Comparison of ENCODE assay signal across 25 cellular contexts in genomic region chrX:37817176-37817575, GRCh38. TPM values are rescaled to one million over a fixed set of nuclear protein-coding genes. Genes with fewer than 3 reads are reported as not detected.
DNase-seq lines count a peak whose midpoint lies in the region; ATAC-seq, FAIRE-seq and TF ChIP-seq lines count a peak whose summit lies in the region.
"Had no signal": no experiment of that assay in that cellular context is flagged by ENCODE, and none has a peak within 500 bp of the region (broad histone marks: within the 10 kb centered on the region; RNA-seq: fewer than 3 reads in every experiment).

No MANE protein-coding gene starts in this region.

- TF ChIP-seq RAD21 in A549 (conservative IDR thresholded peaks at IDR 0.05 in 1 of 2, IDR thresholded peaks at IDR 0.05 in 1 of 2): no peak

- H3K9ac ChIP-seq in OCI-LY1 (ENCODE audit: low read length): peak overlapping the region; percentile 81
- H3K9ac ChIP-seq: parathyroid adenoma had no signal

- no peak for DNase-seq in A549 (ENCODE audit: low read depth in 1 of 2, low spot score in 1 of 2)
- DNase-seq in glomerular visceral epithelial cell (ENCODE audit: extremely low spot score): no peak
- DNase-seq in stimulated activated CD4-positive, alpha-beta T cell treated with anti-CD3 and anti-CD28 coated beads, Interleukin-2, amount 100 ng/mL, for 24 hours: no peak
- DNase-seq in stimulated activated naive CD4-positive, alpha-beta T cell (lab: John Stamatoyannopoulos, UW): no peak
- DNase-seq: 8988T; activated CD4-positive, alpha-beta T cell treated with anti-CD3 and anti-CD28 coated beads for 48 hours; effector memory CD8-positive, alpha-beta T cell; glutamatergic neuron; NCI-H1436 treated with DMSO at 0.1 percent for 48 hours; NCI-H2171; NCI-H748 treated with DMSO at 0.1 percent for 48 hours; PC-9; right lobe of liver; SIG-M5; stimulated activated CD4-positive, alpha-beta T cell treated with anti-CD3 and anti-CD28 coated beads, Interleukin-15, amount 100 ng/mL, for 24 hours; T-helper 1 cell had no signal

- H3K9me3 ChIP-seq in A549 (no peaks in the 10 kb centered on the region), OCI-LY1 (ENCODE audit: low read length) (no peaks in the 10 kb centered on the region)
- H3K9me3 ChIP-seq: right lobe of liver, suprapubic skin, vagina had no signal

- FAIRE-seq in A549 (lab: Jason Lieb, UNC): peak; percentile 88

- ATAC-seq in A549 (no peak), GM18519 (IDR thresholded peaks at IDR 0.05; ENCODE audit: low FRiP score, unreplicated experiment) (peak; percentile 13), HG02852 (IDR thresholded peaks at IDR 0.05; ENCODE audit: unreplicated experiment) (peak; percentile 18), HG03025 (IDR thresholded peaks at IDR 0.05; ENCODE audit: low FRiP score, unreplicated experiment) (no peak)
- ATAC-seq: effector memory CD8-positive, alpha-beta T cell; right lobe of liver had no signal

- no peak overlapping the region for H2AFZ ChIP-seq in OCI-LY1 (ENCODE audit: low read length)
- H2AFZ ChIP-seq: parathyroid adenoma, PC-9 had no signal

- H3K4me2 ChIP-seq in A549 (no peak overlapping the region), OCI-LY1 (ENCODE audit: low read length) (peak overlapping the region; percentile 83)
- H3K4me2 ChIP-seq: PC-9 had no signal

- 80% methylated on average over 2 of the region's 2 CpGs for WGBS in A549 (ENCODE audit: missing lambda C conversion rate)

- H3K79me2 ChIP-seq in OCI-LY1 (ENCODE audit: insufficient read depth, low read length): no peaks in the 10 kb centered on the region
- H3K79me2 ChIP-seq: parathyroid adenoma had no signal

- no peaks in the 10 kb centered on the region for H4K20me1 ChIP-seq in OCI-LY1 (ENCODE audit: insufficient read depth, low read length)

- no peaks in the 10 kb centered on the region for H3K36me3 ChIP-seq in OCI-LY1 (ENCODE audit: insufficient read depth, low read length)
- H3K36me3 ChIP-seq: right lobe of liver, suprapubic skin, vagina had no signal

- TF ChIP-seq CTCF in A549 (IDR thresholded peaks at IDR 0.05) (no peak), OCI-LY1 (IDR thresholded peaks at IDR 0.05; ENCODE audit: low read length) (no peak)

- no peak overlapping the region for H3K27ac ChIP-seq in A549
- peak overlapping the region; percentile 97 for H3K27ac ChIP-seq in OCI-LY1 (ENCODE audit: low read depth, low read length, poor library complexity, severe bottlenecking)
- H3K27ac ChIP-seq: parathyroid adenoma, PC-9, right lobe of liver, suprapubic skin, vagina had no signal

- no peak overlapping the region for H3K4me3 ChIP-seq in A549
- peak overlapping the region; percentile 57 for H3K4me3 ChIP-seq in OCI-LY1 (ENCODE audit: low read depth, low read length, poor library complexity, severe bottlenecking)
- H3K4me3 ChIP-seq: PC-9, right lobe of liver, suprapubic skin, vagina had no signal

- TF ChIP-seq EP300 in A549 (IDR thresholded peaks at IDR 0.05): no peak

- no peak for TF ChIP-seq POLR2A in A549 (IDR thresholded peaks at IDR 0.05; ENCODE audit: low read length)

- CTCF ChIA-PET in A549 (lab: Yijun Ruan, JAX): interaction anchor here (0.7 to 1.5 kb wide), 4 partner anchors 8 to 94 kb away, joined by 3 to 8 read pairs (median 4); no protein-coding TSS in a partner anchor

- H3K27me3 ChIP-seq in OCI-LY1 (ENCODE audit: insufficient read depth, low read length): no peaks in the 10 kb centered on the region
- H3K27me3 ChIP-seq: right lobe of liver, suprapubic skin, vagina had no signal

- H3K9me2 ChIP-seq in OCI-LY1 (ENCODE audit: low read depth, low read length): no peaks in the 10 kb centered on the region

- no peaks in the 10 kb centered on the region for H3F3A ChIP-seq in OCI-LY1 (ENCODE audit: insufficient read depth, low read length)

- H3K4me1 ChIP-seq in A549 (no peaks in the 10 kb centered on the region), OCI-LY1 (ENCODE audit: insufficient read depth, low read length, severe bottlenecking) (peaks cover 86% of the 10 kb centered on the region)
- H3K4me1 ChIP-seq: parathyroid adenoma, right lobe of liver, suprapubic skin, vagina had no signal

- POLR2A ChIA-PET in A549 (lab: Yijun Ruan, JAX): no interaction called here

TF ChIP-seq in A549, 52 proteins besides CTCF, POLR2A, EP300 and RAD21:
- TF ChIP-seq HDAC2 (IDR thresholded peaks at IDR 0.05): no peak
- no peak for TF ChIP-seq NFE2L2 (conservative IDR thresholded peaks at IDR 0.05; ENCODE audit: low read length)
- TF ChIP-seq CBX8 (IDR thresholded peaks at IDR 0.05): no peak
- TF ChIP-seq CBX2 (IDR thresholded peaks at IDR 0.05; ENCODE audit: borderline replicate concordance, low read depth): no peak
- no peak for TF ChIP-seq JUNB (IDR thresholded peaks at IDR 0.05)
- no peak for TF ChIP-seq ZC3H11A (IDR thresholded peaks at IDR 0.05)
- TF ChIP-seq KDM1A (IDR thresholded peaks at IDR 0.05; ENCODE audit: low read depth): no peak
- TF ChIP-seq ESRRA (IDR thresholded peaks at IDR 0.05; ENCODE audit: borderline replicate concordance, low read length): no peak
- TF ChIP-seq MAFK (IDR thresholded peaks at IDR 0.05; ENCODE audit: partially characterized antibody): no peak
- TF ChIP-seq, protein P1, sequence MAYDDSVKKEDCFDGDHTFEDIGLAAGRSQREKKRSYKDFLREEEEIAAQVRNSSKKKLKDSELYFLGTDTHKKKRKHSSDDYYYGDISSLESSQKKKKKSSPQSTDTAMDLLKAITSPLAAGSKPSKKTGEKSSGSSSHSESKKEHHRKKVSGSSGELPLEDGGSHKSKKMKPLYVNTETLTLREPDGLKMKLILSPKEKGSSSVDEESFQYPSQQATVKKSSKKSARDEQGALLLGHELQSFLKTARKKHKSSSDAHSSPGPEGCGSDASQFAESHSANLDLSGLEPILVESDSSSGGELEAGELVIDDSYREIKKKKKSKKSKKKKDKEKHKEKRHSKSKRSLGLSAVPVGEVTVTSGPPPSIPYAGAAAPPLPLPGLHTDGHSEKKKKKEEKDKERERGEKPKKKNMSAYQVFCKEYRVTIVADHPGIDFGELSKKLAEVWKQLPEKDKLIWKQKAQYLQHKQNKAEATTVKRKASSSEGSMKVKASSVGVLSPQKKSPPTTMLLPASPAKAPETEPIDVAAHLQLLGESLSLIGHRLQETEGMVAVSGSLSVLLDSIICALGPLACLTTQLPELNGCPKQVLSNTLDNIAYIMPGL (CRISPR knock-in tag; IDR thresholded peaks at IDR 0.05; ENCODE audit: borderline replicate concordance): no peak

RNA-seq across cellular contexts. Expression of gene DYNLT3, which starts 30.2 kb away (rescaled TPM):
- polyA plus RNA-seq in A549 (2011; rRNA removed) (23.2 and 26.8 TPM in 2 replicates), A549 (2017; fragmentation: RNase III; extraction: RNeasy Plus Mini Kit Qiagen cat#74134 plus additional on column Dnase treatment) (22.8 to 27.3 TPM (median 27.1 TPM) in 3 replicates)
- polyA plus RNA-seq in A549 (2012; cell fraction: cytosol; rRNA removed): 3.9 and 4.6 TPM in 2 replicates
- 1.1 and 2.3 TPM in 2 replicates for polyA plus RNA-seq in A549 (2012; cell fraction: nucleus; rRNA removed)
- 7.0 and 12.1 TPM in 2 replicates for polyA minus RNA-seq in A549 (2011; rRNA and poly(A)+ RNA removed)

RNA-seq across cellular contexts. Expression of gene CYBB, which starts 37.3 kb away (rescaled TPM):
- polyA plus RNA-seq in A549 (2011; rRNA removed) (0.08 and 0.12 TPM in 2 replicates), A549 (2017; fragmentation: RNase III; extraction: RNeasy Plus Mini Kit Qiagen cat#74134 plus additional on column Dnase treatment) (0.04 TPM in 3 replicates)
- 0.01 and 0.03 TPM in 2 replicates for polyA plus RNA-seq in A549 (2012; cell fraction: cytosol; rRNA removed)
- polyA plus RNA-seq in A549 (2012; cell fraction: nucleus; rRNA removed): 0.04 and 0.05 TPM in 2 replicates
- 0.05 and 0.12 TPM in 2 replicates for polyA minus RNA-seq in A549 (2011; rRNA and poly(A)+ RNA removed)
- polyA plus RNA-seq: BJ, fibroblast of lung had no signal

Comparison
In these comparisons a context has a peak if more than half of its experiments do, and no peak if none do; other contexts are left out.
1. ATAC-seq: peak in GM18519 (single experiment) and HG02852 (single experiment); none in A549 (0 of 2) and HG03025 (single experiment).